Comparison of ENCODE assay signal across 26 cellular contexts in genomic region chr18:79921984-79922965, GRCh38. TPM values are rescaled to one million over a fixed set of nuclear protein-coding genes. Genes with fewer than 3 reads are reported as not detected.
A peak's percentile ranks its signal among the peaks of the same experiment; 100 is the strongest.
DNase-seq lines count a peak whose midpoint lies in the region; ATAC-seq, FAIRE-seq and TF ChIP-seq lines count a peak whose summit lies in the region.
"Had no signal": no experiment of that assay in that cellular context is flagged by ENCODE, and none has a peak within 500 bp of the region (broad histone marks: within the 10 kb centered on the region; RNA-seq: fewer than 3 reads in every experiment).

No MANE protein-coding gene starts in this region.

- WGBS in pancreas, 2 donors: 96 to 98% methylated on average over 24 of the region's 24 CpGs

- intact Hi-C loops in pancreas (cut with DNase I): no loop called here

- H3K4me3 ChIP-seq in pancreas: no peak overlapping the region
- H3K4me3 ChIP-seq: hepatocyte, Peyer's patch, SK-N-MC, smooth muscle cell, uterus had no signal

- H3K4me1 ChIP-seq in pancreas: peaks cover 7 to 18% (median 15%) of the 10 kb centered on the region in 3 donors
- H3K4me1 ChIP-seq: BE2C, foreskin keratinocyte, Peyer's patch had no signal

- no peak overlapping the region for H3K27ac ChIP-seq in pancreas
- H3K27ac ChIP-seq: foreskin keratinocyte, hepatocyte, Peyer's patch, SK-N-MC, uterus had no signal

- ATAC-seq in esophagus mucosa (peak; percentile 16), pancreas (no peak), GM18907 (IDR thresholded peaks at IDR 0.05; ENCODE audit: unreplicated experiment) (no peak)
- ATAC-seq: activated CD8-positive, alpha-beta T cell treated with anti-CD3 and anti-CD28 coated beads for 36 hours; foreskin keratinocyte; WTC11 had no signal

- peak; percentile 6 for DNase-seq in activated CD4-positive, alpha-beta T cell treated with anti-CD3 and anti-CD28 coated beads for 1 hour
- no peak for DNase-seq in activated CD4-positive, alpha-beta T cell treated with anti-CD3 and anti-CD28 coated beads for 48 hours
- DNase-seq in NAMALWA (ENCODE audit: low spot score) (peak; percentile 20), pancreas (peak in 5 of 6 donors; percentile 1 to 60 (median 8)), NCI-H69 (lab: John Stamatoyannopoulos, UW) (no peak), inferior parietal cortex (ENCODE audit: extremely low spot score) (no peak)
- DNase-seq: activated CD8-positive, alpha-beta T cell treated with anti-CD3 and anti-CD28 coated beads for 36 hours; BE2C; foreskin keratinocyte; H7; KG1; mammary epithelial cell; naive B cell; NCI-H1048; NCI-H2029; NCI-H345; stimulated activated CD4-positive, alpha-beta T cell treated with anti-CD3 and anti-CD28 coated beads, Interleukin-4, amount 100 ng/mL, for 4 hours had no signal

- no peaks in the 10 kb centered on the region for H3K36me3 ChIP-seq in pancreas
- H3K36me3 ChIP-seq: BE2C, uterus had no signal

- no peaks in the 10 kb centered on the region for H3K9me3 ChIP-seq in pancreas
- H3K9me3 ChIP-seq: BE2C, Peyer's patch, uterus had no signal

- TF ChIP-seq CTCF in pancreas (IDR thresholded peaks at IDR 0.05): no peak

- no peak for FAIRE-seq in pancreas (lab: Jason Lieb, UNC)
- FAIRE-seq: bronchial epithelial cell had no signal

- no peaks in the 10 kb centered on the region for H3K27me3 ChIP-seq in pancreas
- H3K27me3 ChIP-seq: BE2C, foreskin keratinocyte, hepatocyte, Peyer's patch, uterus had no signal

RNA-seq across cellular contexts. Expression of gene SLC66A2, which starts 29.2 kb away (rescaled TPM):
- total RNA-seq in esophagus mucosa: 29.1 TPM
- 10 to 100 TPM; 19.6 to 24.3 (median 21.7) TPM for total RNA-seq in pancreas
- polyA plus RNA-seq in pancreas: 10 to 100 TPM; 34.1 to 36.1 TPM

RNA-seq across cellular contexts. Expression of gene HSBP1L1, which starts 42.2 kb away (rescaled TPM):
- 15.5 TPM for total RNA-seq in esophagus mucosa
- 10 to 100 TPM in 5 of 6 donors, 1 to 10 TPM in 1; 9.2 to 14.6 (median 12.7) TPM for total RNA-seq in pancreas
- 10 to 100 TPM; 42.9 to 43.6 TPM for polyA plus RNA-seq in pancreas

Comparison
In these comparisons a context has a peak if more than half of its experiments do, and no peak if none do; other contexts are left out.
1. DNase-seq: peak in activated CD4-positive, alpha-beta T cell treated with anti-CD3 and anti-CD28 coated beads for 1 hour (single experiment), NAMALWA (single experiment) and pancreas (5 of 6); none in activated CD4-positive, alpha-beta T cell treated with anti-CD3 and anti-CD28 coated beads for 48 hours (single experiment), NCI-H69 (single experiment) and inferior parietal cortex (single experiment).